ENCODE assay signal across 20 cellular contexts in genomic region chr5:33614039-33614438, GRCh38.
DNase-seq lines count a peak whose midpoint lies in the region; ATAC-seq, FAIRE-seq and TF ChIP-seq lines count a peak whose summit lies in the region.
"Had no signal": no experiment of that assay in that cellular context is flagged by ENCODE, and none has a peak within 500 bp of the region (broad histone marks: within the 10 kb centered on the region; RNA-seq: fewer than 3 reads in every experiment).

No MANE protein-coding gene starts in this region.

- H3K4me1 ChIP-seq in astrocyte (ENCODE audit: insufficient read depth, low read length): peaks cover 18% of the 10 kb centered on the region
- H3K4me1 ChIP-seq: BLaER1, Caco-2 had no signal

- no peak for TF ChIP-seq CTCF in astrocyte (IDR thresholded peaks at IDR 0.05; ENCODE audit: insufficient read depth, low read depth, low read length)

- H3K27ac ChIP-seq in astrocyte (ENCODE audit: low read depth, low read length): no peak overlapping the region
- H3K27ac ChIP-seq: BLaER1, C4-2B had no signal

- H4K20me1 ChIP-seq in astrocyte (ENCODE audit: insufficient read depth, low read length): no peaks in the 10 kb centered on the region
- H4K20me1 ChIP-seq: BLaER1 had no signal

- no peaks in the 10 kb centered on the region for H3K79me2 ChIP-seq in astrocyte (ENCODE audit: insufficient read depth, low read length)

- no peak for DNase-seq in HTR-8/SVneo (ENCODE audit: insufficient read length, low spot score)
- DNase-seq in astrocyte (ENCODE audit: low read depth): no peak
- no peak for DNase-seq in stimulated activated effector memory CD8-positive, alpha-beta T cell treated with anti-CD3 and anti-CD28 coated beads, Interleukin-12 subunit alpha, Interleukin-12 subunit beta, amount 100 ng/mL, for 72 hours (ENCODE audit: low spot score in 2 of 2)
- DNase-seq in sciatic nerve (ENCODE audit: low spot score): no peak
- no peak for DNase-seq in activated CD8-positive, alpha-beta memory T cell treated with anti-CD3 and anti-CD28 coated beads, Interleukin-2, amount 10 ng/mL, durations not matched to agents 7 days and 5 days
- no peak for DNase-seq in HK-2 (ENCODE audit: unreplicated experiment)
- DNase-seq: Caco-2; CD4-positive, CD25-positive, alpha-beta regulatory T cell; CD8-positive, alpha-beta T cell; DMS153; DND-41; GOT3; HFFc6 had no signal

- H3K36me3 ChIP-seq in astrocyte (ENCODE audit: insufficient read depth, low read length): peaks cover 21% of the 10 kb centered on the region
- H3K36me3 ChIP-seq: BLaER1, HAP-1 had no signal

- no peaks in the 10 kb centered on the region for H3K9me3 ChIP-seq in astrocyte (ENCODE audit: insufficient read depth, low read depth, low read length)
- H3K9me3 ChIP-seq: BLaER1, Caco-2, HAP-1 had no signal

- CTCF ChIA-PET in activated CD8-positive, alpha-beta memory T cell treated with anti-CD3 and anti-CD28 coated beads, Interleukin-2, amount 10 ng/mL, durations not matched to agents 7 days and 5 days (lab: Charles Lee): interaction anchor here (0.6 kb wide), 2 partner anchors 11 to 1328 kb away, joined by 3 read pairs; no protein-coding TSS in a partner anchor

- H3K9me3 Mint-ChIP-seq in astrocyte (ENCODE audit: unreplicated experiment): no peaks in the 10 kb centered on the region
- H3K9me3 Mint-ChIP-seq in stimulated activated effector memory CD8-positive, alpha-beta T cell treated with anti-CD3 and anti-CD28 coated beads, Interleukin-12 subunit alpha, Interleukin-12 subunit beta, amount 100 ng/mL, for 72 hours: no peaks in the 10 kb centered on the region
- H3K9me3 Mint-ChIP-seq in activated CD8-positive, alpha-beta memory T cell treated with anti-CD3 and anti-CD28 coated beads, Interleukin-2, amount 10 ng/mL, durations not matched to agents 7 days and 5 days (ENCODE audit: low read depth): no peaks in the 10 kb centered on the region
- H3K9me3 Mint-ChIP-seq: CD8-positive, alpha-beta T cell; HFFc6 had no signal

- peak; percentile 28 for FAIRE-seq in HTR-8/SVneo (lab: Jason Lieb, UNC)
- no peak for FAIRE-seq in astrocyte (lab: Jason Lieb, UNC)
- FAIRE-seq: G401.6, GM12892, H54 had no signal

- peaks cover 36% of the 10 kb centered on the region for H3K36me3 Mint-ChIP-seq in astrocyte (ENCODE audit: low read depth, unreplicated experiment)
- H3K36me3 Mint-ChIP-seq in stimulated activated effector memory CD8-positive, alpha-beta T cell treated with anti-CD3 and anti-CD28 coated beads, Interleukin-12 subunit alpha, Interleukin-12 subunit beta, amount 100 ng/mL, for 72 hours: no peaks in the 10 kb centered on the region
- H3K36me3 Mint-ChIP-seq in activated CD8-positive, alpha-beta memory T cell treated with anti-CD3 and anti-CD28 coated beads, Interleukin-2, amount 10 ng/mL, durations not matched to agents 7 days and 5 days: no peaks in the 10 kb centered on the region
- H3K36me3 Mint-ChIP-seq: CD4-positive, CD25-positive, alpha-beta regulatory T cell; CD8-positive, alpha-beta T cell had no signal

- H3K9ac ChIP-seq in astrocyte (ENCODE audit: low read length): no peak overlapping the region
- H3K9ac ChIP-seq: BLaER1 had no signal

- H3K4me3 ChIP-seq in astrocyte (ENCODE audit: insufficient read depth, low read depth, low read length): no peak overlapping the region
- H3K4me3 ChIP-seq: BLaER1, HAP-1 had no signal

- no peak overlapping the region for H2AFZ ChIP-seq in astrocyte (ENCODE audit: low read depth, low read length)

- peak overlapping the region; percentile 41 for H3K27ac Mint-ChIP-seq in astrocyte (ENCODE audit: unreplicated experiment)
- H3K27ac Mint-ChIP-seq in stimulated activated effector memory CD8-positive, alpha-beta T cell treated with anti-CD3 and anti-CD28 coated beads, Interleukin-12 subunit alpha, Interleukin-12 subunit beta, amount 100 ng/mL, for 72 hours: no peak overlapping the region
- no peak overlapping the region for H3K27ac Mint-ChIP-seq in activated CD8-positive, alpha-beta memory T cell treated with anti-CD3 and anti-CD28 coated beads, Interleukin-2, amount 10 ng/mL, durations not matched to agents 7 days and 5 days
- H3K27ac Mint-ChIP-seq: B cell; CD4-positive, CD25-positive, alpha-beta regulatory T cell; CD8-positive, alpha-beta T cell; HFFc6 had no signal

- H3K4me2 ChIP-seq in astrocyte (ENCODE audit: low read length): no peak overlapping the region
- H3K4me2 ChIP-seq: BLaER1 had no signal

- H3K27me3 Mint-ChIP-seq in astrocyte (ENCODE audit: low read depth, unreplicated experiment): no peaks in the 10 kb centered on the region
- H3K27me3 Mint-ChIP-seq in activated CD8-positive, alpha-beta memory T cell treated with anti-CD3 and anti-CD28 coated beads, Interleukin-2, amount 10 ng/mL, durations not matched to agents 7 days and 5 days: no peaks in the 10 kb centered on the region
- H3K27me3 Mint-ChIP-seq: B cell; CD4-positive, CD25-positive, alpha-beta regulatory T cell had no signal

- H3K4me3 Mint-ChIP-seq in astrocyte (ENCODE audit: unreplicated experiment): no peak overlapping the region
- no peak overlapping the region for H3K4me3 Mint-ChIP-seq in stimulated activated effector memory CD8-positive, alpha-beta T cell treated with anti-CD3 and anti-CD28 coated beads, Interleukin-12 subunit alpha, Interleukin-12 subunit beta, amount 100 ng/mL, for 72 hours
- no peak overlapping the region for H3K4me3 Mint-ChIP-seq in activated CD8-positive, alpha-beta memory T cell treated with anti-CD3 and anti-CD28 coated beads, Interleukin-2, amount 10 ng/mL, durations not matched to agents 7 days and 5 days
- H3K4me3 Mint-ChIP-seq: B cell; CD4-positive, CD25-positive, alpha-beta regulatory T cell; CD8-positive, alpha-beta T cell; HFFc6 had no signal

- peaks cover 10% of the 10 kb centered on the region for H3K4me1 Mint-ChIP-seq in astrocyte (ENCODE audit: low read depth, unreplicated experiment)
- no peaks in the 10 kb centered on the region for H3K4me1 Mint-ChIP-seq in stimulated activated effector memory CD8-positive, alpha-beta T cell treated with anti-CD3 and anti-CD28 coated beads, Interleukin-12 subunit alpha, Interleukin-12 subunit beta, amount 100 ng/mL, for 72 hours
- no peaks in the 10 kb centered on the region for H3K4me1 Mint-ChIP-seq in activated CD8-positive, alpha-beta memory T cell treated with anti-CD3 and anti-CD28 coated beads, Interleukin-2, amount 10 ng/mL, durations not matched to agents 7 days and 5 days
- H3K4me1 Mint-ChIP-seq: B cell; CD4-positive, CD25-positive, alpha-beta regulatory T cell had no signal

- ATAC-seq in stimulated activated effector memory CD8-positive, alpha-beta T cell treated with anti-CD3 and anti-CD28 coated beads, Interleukin-12 subunit alpha, Interleukin-12 subunit beta, amount 100 ng/mL, for 72 hours: peak; percentile 21
- ATAC-seq in sciatic nerve: no peak
- no peak for ATAC-seq in activated CD8-positive, alpha-beta memory T cell treated with anti-CD3 and anti-CD28 coated beads, Interleukin-2, amount 10 ng/mL, durations not matched to agents 7 days and 5 days
- ATAC-seq: CD8-positive, alpha-beta T cell had no signal

- no peaks in the 10 kb centered on the region for H3K27me3 ChIP-seq in astrocyte (ENCODE audit: insufficient read depth, low read length)
- H3K27me3 ChIP-seq: BLaER1 had no signal

- intact Hi-C loops in sciatic nerve (cut with DNase I): no loop called here
